ENCODE assay signal across 17 cellular contexts in genomic region chr11:67502328-67502979, GRCh38. TPM values are rescaled to one million over a fixed set of nuclear protein-coding genes. Genes with fewer than 3 reads are reported as not detected.
DNase-seq lines count a peak whose midpoint lies in the region; ATAC-seq and TF ChIP-seq lines count a peak whose summit lies in the region.
"Had no signal": no experiment of that assay in that cellular context is flagged by ENCODE, and none has a peak within 500 bp of the region (broad histone marks: within the 10 kb centered on the region; RNA-seq: fewer than 3 reads in every experiment).

No MANE protein-coding gene starts in this region.

- H3K27me3 ChIP-seq in CD4-positive, alpha-beta memory T cell (ENCODE audit: insufficient read depth, low read length), result no peaks in the 10 kb centered on the region
- H3K27me3 ChIP-seq in H7 (ENCODE audit: control insufficient read depth, insufficient read depth, low read length), result peaks cover 6% of the 10 kb centered on the region; the same call in 1 of the 2 replicates

- H3K4me1 Mint-ChIP-seq in CD4-positive, alpha-beta memory T cell, result peaks cover 26 to 51% (median 37%) of the 10 kb centered on the region in 4 donors
- H3K4me1 Mint-ChIP-seq in activated naive CD8-positive, alpha-beta T cell treated with anti-CD3 and anti-CD28 coated beads, Interleukin-2, amount 50 U/mL, for 24 hours, result peaks cover 38% of the 10 kb centered on the region
- H3K4me1 Mint-ChIP-seq in nephron, result peaks cover 20% of the 10 kb centered on the region

- ATAC-seq in activated naive CD8-positive, alpha-beta T cell treated with anti-CD3 and anti-CD28 coated beads, Interleukin-2, amount 50 U/mL, for 24 hours, result no peak
- ATAC-seq in HG03095 (IDR thresholded peaks at IDR 0.05; ENCODE audit: unreplicated experiment) (no peak), left colon (no peak)
- ATAC-seq: esophagus mucosa, HCT116, psoas muscle had no signal

- peaks cover 49% of the 10 kb centered on the region for H3K4me1 ChIP-seq in CD4-positive, alpha-beta memory T cell (ENCODE audit: insufficient read depth, low read length)

- intact Hi-C loops in CD4-positive, alpha-beta memory T cell (cut with micrococcal nuclease), result no loop called here
- intact Hi-C loops in left colon (cut with DNase I, micrococcal nuclease), result loop anchor here in 1 of 2 donors (10.0 kb wide), 1 partner anchor 108 kb away; the partner anchor contains the start of gene RAD9A

- H3K9me3 ChIP-seq in CD4-positive, alpha-beta memory T cell (ENCODE audit: control insufficient read depth in 1 of 2, low read length in 2 of 2), result no peaks in the 10 kb centered on the region
- H3K9me3 ChIP-seq: psoas muscle had no signal

- H3K9me3 Mint-ChIP-seq in CD4-positive, alpha-beta memory T cell, result peaks cover 0 to 2% (median 0%) of the 10 kb centered on the region in 8 donors
- no peaks in the 10 kb centered on the region for H3K9me3 Mint-ChIP-seq in activated naive CD8-positive, alpha-beta T cell treated with anti-CD3 and anti-CD28 coated beads, Interleukin-2, amount 50 U/mL, for 24 hours
- no peaks in the 10 kb centered on the region for H3K9me3 Mint-ChIP-seq in nephron

- H3K4me3 Mint-ChIP-seq in CD4-positive, alpha-beta memory T cell, result peak overlapping the region in 7 of 8 donors; percentile 65 to 86 (median 79)
- H3K4me3 Mint-ChIP-seq in activated naive CD8-positive, alpha-beta T cell treated with anti-CD3 and anti-CD28 coated beads, Interleukin-2, amount 50 U/mL, for 24 hours, result peak overlapping the region; percentile 68
- H3K4me3 Mint-ChIP-seq in nephron, result peak overlapping the region; percentile 77 to 87 (median 86)

- H3K27ac ChIP-seq in CD4-positive, alpha-beta memory T cell (ENCODE audit: low read depth, low read length), result no peak overlapping the region
- H3K27ac ChIP-seq: psoas muscle had no signal

- H3K27ac Mint-ChIP-seq in CD4-positive, alpha-beta memory T cell, result peak overlapping the region in 5 of 7 donors; percentile 29 to 93 (median 68)
- H3K27ac Mint-ChIP-seq in activated naive CD8-positive, alpha-beta T cell treated with anti-CD3 and anti-CD28 coated beads, Interleukin-2, amount 50 U/mL, for 24 hours, result peak overlapping the region; percentile 67
- H3K27ac Mint-ChIP-seq in nephron, result peak overlapping the region in 2 of 3 experiments; percentile 2 to 51

- no peak for DNase-seq in CD4-positive, alpha-beta memory T cell
- DNase-seq in H7 (peak; percentile 54), DMS79 treated with DMSO at 0.1 percent for 48 hours (lab: John Stamatoyannopoulos, UW) (no peak), left colon (no peak)
- DNase-seq in activated naive CD8-positive, alpha-beta T cell treated with anti-CD3 and anti-CD28 coated beads, Interleukin-2, amount 50 U/mL, for 24 hours, result no peak
- DNase-seq: C1 segment of cervical spinal cord; NCI-H1417; NCI-H2227 treated with DMSO at 0.1 percent for 48 hours; psoas muscle; Right ventricle myocardium superior; stimulated activated CD4-positive, alpha-beta T cell treated with anti-CD3 and anti-CD28 coated beads, Interleukin-12 subunit alpha, Interleukin-12 subunit beta, amount 100 ng/mL, for 4 hours; T1000 had no signal

- no peak overlapping the region for H3K4me3 ChIP-seq in CD4-positive, alpha-beta memory T cell (ENCODE audit: low read length in 2 of 2)
- no peak overlapping the region for H3K4me3 ChIP-seq in H7 (ENCODE audit: insufficient read depth, low read depth, low read length)
- H3K4me3 ChIP-seq: psoas muscle had no signal

- CTCF ChIA-PET in CD4-positive, alpha-beta memory T cell (lab: Charles Lee; ENCODE audit: partially characterized antibody), result no interaction called here

- peaks cover 37% of the 10 kb centered on the region for H3K36me3 ChIP-seq in CD4-positive, alpha-beta memory T cell (ENCODE audit: insufficient read depth, low read length)
- peaks cover 4% of the 10 kb centered on the region for H3K36me3 ChIP-seq in H7 (replicated peaks; ENCODE audit: control insufficient read depth, insufficient read depth, low read length)

- no peak for TF ChIP-seq CTCF in nephron (IDR thresholded peaks at IDR 0.05; ENCODE audit: unreplicated experiment in 3 of 3)

- POLR2A ChIA-PET in CD4-positive, alpha-beta memory T cell (lab: Charles Lee; ENCODE audit: partially characterized antibody), result interaction anchor here (0.9 to 8.7 kb wide), 7 partner anchors 10 to 111 kb away, joined by 3 to 124 read pairs (median 7); partner anchors contain the start of genes AIP, PPP1CA, PTPRCAP and RAD9A

- H3K27me3 Mint-ChIP-seq in CD4-positive, alpha-beta memory T cell, result no peaks in the 10 kb centered on the region
- no peaks in the 10 kb centered on the region for H3K27me3 Mint-ChIP-seq in activated naive CD8-positive, alpha-beta T cell treated with anti-CD3 and anti-CD28 coated beads, Interleukin-2, amount 50 U/mL, for 24 hours
- peaks cover 21% of the 10 kb centered on the region for H3K27me3 Mint-ChIP-seq in nephron (ENCODE audit: low read depth)

- peaks cover 12 to 48% of the 10 kb centered on the region in 2 donors for H3K36me3 Mint-ChIP-seq in CD4-positive, alpha-beta memory T cell
- H3K36me3 Mint-ChIP-seq in activated naive CD8-positive, alpha-beta T cell treated with anti-CD3 and anti-CD28 coated beads, Interleukin-2, amount 50 U/mL, for 24 hours (ENCODE audit: low read depth), result peaks cover 25% of the 10 kb centered on the region
- peaks cover 10% of the 10 kb centered on the region for H3K36me3 Mint-ChIP-seq in nephron (ENCODE audit: low read depth)

RNA-seq across cellular contexts. Expression of gene PITPNM1, which starts 2.7 kb away (rescaled TPM):
- 100 to 1,000 TPM; 137 to 143 TPM for total RNA-seq in CD4-positive, alpha-beta memory T cell
- 10 to 100 TPM; 15.0 to 43.6 TPM for polyA plus RNA-seq in CD4-positive, alpha-beta memory T cell
- 36.9 and 37.5 TPM in 2 replicates for total RNA-seq in H7 (2014; rRNA removed; shearing (Covaris generic))
- total RNA-seq in left colon, result 100 to 1,000 TPM in 1 of 2 donors, 10 to 100 TPM in 1; 82.0 to 108 TPM

RNA-seq across cellular contexts. Expression of gene CDK2AP2, which starts 5.5 kb away (rescaled TPM):
- total RNA-seq in CD4-positive, alpha-beta memory T cell, result 10 to 100 TPM; 85.8 to 86.0 TPM
- polyA plus RNA-seq in CD4-positive, alpha-beta memory T cell, result 100 to 1,000 TPM in 1 of 2 donors, 10 to 100 TPM in 1; 83.3 to 152 TPM
- 28.6 and 38.1 TPM in 2 replicates for total RNA-seq in H7 (2014; rRNA removed; shearing (Covaris generic))
- total RNA-seq in left colon, result 10 to 100 TPM; 79.5 to 86.2 TPM

RNA-seq across cellular contexts. Expression of gene AIP, which starts 19.6 kb away (rescaled TPM):
- total RNA-seq in CD4-positive, alpha-beta memory T cell, result 100 to 1,000 TPM; 131 to 132 TPM
- polyA plus RNA-seq in CD4-positive, alpha-beta memory T cell, result 100 to 1,000 TPM; 152 to 185 TPM
- total RNA-seq in H7 (2014; rRNA removed; shearing (Covaris generic)), result 40.8 and 51.2 TPM in 2 replicates
- total RNA-seq in left colon, result 10 to 100 TPM; 31.4 to 49.6 TPM

RNA-seq across cellular contexts. Expression of gene CABP2, which starts 20.8 kb away (rescaled TPM):
- total RNA-seq in CD4-positive, alpha-beta memory T cell, result not detected
- polyA plus RNA-seq in CD4-positive, alpha-beta memory T cell, result not detected
- not detected in 2 replicates for total RNA-seq in H7 (2014; rRNA removed; shearing (Covaris generic))
- not detected for total RNA-seq in left colon
- total RNA-seq: esophagus mucosa, mesenteric fat pad, psoas muscle, Right ventricle myocardium superior had no signal
- polyA plus RNA-seq: psoas muscle had no signal

RNA-seq across cellular contexts. Expression of gene TMEM134, which starts 33.4 kb away (rescaled TPM):
- 10 to 100 TPM; 90.1 to 99.1 TPM for total RNA-seq in CD4-positive, alpha-beta memory T cell
- polyA plus RNA-seq in CD4-positive, alpha-beta memory T cell, result 100 to 1,000 TPM; 152 to 162 TPM
- total RNA-seq in H7 (2014; rRNA removed; shearing (Covaris generic)), result 34.9 and 51.7 TPM in 2 replicates
- total RNA-seq in left colon, result 10 to 100 TPM; 63.6 to 68.0 TPM
